Comparison of ENCODE assay signal across 1 cellular context in the genomic region with DNA sequence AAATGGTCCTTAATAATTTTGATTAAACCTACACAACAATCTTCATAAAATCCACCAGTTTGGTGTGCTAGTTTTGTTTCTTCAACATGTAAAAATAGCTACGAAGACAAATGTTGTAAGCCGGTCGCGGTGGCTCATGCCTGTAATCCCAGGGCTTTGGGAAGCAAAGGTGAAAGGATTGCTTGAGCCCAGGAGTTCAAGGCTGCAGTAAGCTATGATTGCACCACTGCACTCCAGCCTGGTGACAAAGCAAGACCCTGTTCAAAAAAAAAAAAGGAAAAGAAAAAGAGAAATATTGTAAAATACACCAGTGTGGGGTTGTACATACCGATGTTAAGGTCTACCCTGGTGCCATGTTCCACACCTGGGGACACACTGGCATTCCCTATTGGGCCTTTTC.
TF ChIP-seq lines count a peak whose summit lies in the region.

No MANE protein-coding gene starts in this region.

TF ChIP-seq in HepG2, 621 proteins besides CTCF, POLR2A, EP300 and RAD21 (continued from another document and continues in another):
- no peak for TF ChIP-seq GLI4 (CRISPR knock-in tag; IDR thresholded peaks at IDR 0.05; ENCODE audit: borderline replicate concordance)
- TF ChIP-seq, protein P1, sequence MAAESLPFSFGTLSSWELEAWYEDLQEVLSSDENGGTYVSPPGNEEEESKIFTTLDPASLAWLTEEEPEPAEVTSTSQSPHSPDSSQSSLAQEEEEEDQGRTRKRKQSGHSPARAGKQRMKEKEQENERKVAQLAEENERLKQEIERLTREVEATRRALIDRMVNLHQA (CRISPR knock-in tag; IDR thresholded peaks at IDR 0.05): no peak
- TF ChIP-seq SALL1 (CRISPR knock-in tag; IDR thresholded peaks at IDR 0.05): peak; percentile 84
- TF ChIP-seq NFE2L1 (CRISPR knock-in tag; IDR thresholded peaks at IDR 0.05; ENCODE audit: borderline replicate concordance): no peak
- TF ChIP-seq, protein P2, sequence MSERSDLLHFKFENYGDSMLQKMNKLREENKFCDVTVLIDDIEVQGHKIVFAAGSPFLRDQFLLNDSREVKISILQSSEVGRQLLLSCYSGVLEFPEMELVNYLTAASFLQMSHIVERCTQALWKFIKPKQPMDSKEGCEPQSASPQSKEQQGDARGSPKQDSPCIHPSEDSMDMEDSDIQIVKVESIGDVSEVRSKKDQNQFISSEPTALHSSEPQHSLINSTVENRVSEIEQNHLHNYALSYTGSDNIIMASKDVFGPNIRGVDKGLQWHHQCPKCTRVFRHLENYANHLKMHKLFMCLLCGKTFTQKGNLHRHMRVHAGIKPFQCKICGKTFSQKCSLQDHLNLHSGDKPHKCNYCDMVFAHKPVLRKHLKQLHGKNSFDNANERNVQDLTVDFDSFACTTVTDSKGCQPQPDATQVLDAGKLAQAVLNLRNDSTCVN (CRISPR knock-in tag; IDR thresholded peaks at IDR 0.05; ENCODE audit: borderline replicate concordance): no peak
- TF ChIP-seq, protein P3, sequence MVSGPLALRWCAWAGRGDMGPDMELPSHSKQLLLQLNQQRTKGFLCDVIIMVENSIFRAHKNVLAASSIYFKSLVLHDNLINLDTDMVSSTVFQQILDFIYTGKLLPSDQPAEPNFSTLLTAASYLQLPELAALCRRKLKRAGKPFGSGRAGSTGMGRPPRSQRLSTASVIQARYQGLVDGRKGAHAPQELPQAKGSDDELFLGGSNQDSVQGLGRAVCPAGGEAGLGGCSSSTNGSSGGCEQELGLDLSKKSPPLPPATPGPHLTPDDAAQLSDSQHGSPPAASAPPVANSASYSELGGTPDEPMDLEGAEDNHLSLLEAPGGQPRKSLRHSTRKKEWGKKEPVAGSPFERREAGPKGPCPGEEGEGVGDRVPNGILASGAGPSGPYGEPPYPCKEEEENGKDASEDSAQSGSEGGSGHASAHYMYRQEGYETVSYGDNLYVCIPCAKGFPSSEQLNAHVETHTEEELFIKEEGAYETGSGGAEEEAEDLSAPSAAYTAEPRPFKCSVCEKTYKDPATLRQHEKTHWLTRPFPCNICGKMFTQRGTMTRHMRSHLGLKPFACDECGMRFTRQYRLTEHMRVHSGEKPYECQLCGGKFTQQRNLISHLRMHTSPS (CRISPR knock-in tag; IDR thresholded peaks at IDR 0.05; ENCODE audit: low read depth): no peak
- TF ChIP-seq POLR2AphosphoS5 (IDR thresholded peaks at IDR 0.05; ENCODE audit: low read depth, low read length): no peak
- peak; percentile 54; the same call in 1 of the 2 replicates for TF ChIP-seq CREM (IDR thresholded peaks at IDR 0.05)
- no peak for TF ChIP-seq CREM (CRISPR knock-in tag; IDR thresholded peaks at IDR 0.05)
- no peak for TF ChIP-seq HOXA5 (CRISPR knock-in tag; IDR thresholded peaks at IDR 0.05)
- TF ChIP-seq, protein P4, sequence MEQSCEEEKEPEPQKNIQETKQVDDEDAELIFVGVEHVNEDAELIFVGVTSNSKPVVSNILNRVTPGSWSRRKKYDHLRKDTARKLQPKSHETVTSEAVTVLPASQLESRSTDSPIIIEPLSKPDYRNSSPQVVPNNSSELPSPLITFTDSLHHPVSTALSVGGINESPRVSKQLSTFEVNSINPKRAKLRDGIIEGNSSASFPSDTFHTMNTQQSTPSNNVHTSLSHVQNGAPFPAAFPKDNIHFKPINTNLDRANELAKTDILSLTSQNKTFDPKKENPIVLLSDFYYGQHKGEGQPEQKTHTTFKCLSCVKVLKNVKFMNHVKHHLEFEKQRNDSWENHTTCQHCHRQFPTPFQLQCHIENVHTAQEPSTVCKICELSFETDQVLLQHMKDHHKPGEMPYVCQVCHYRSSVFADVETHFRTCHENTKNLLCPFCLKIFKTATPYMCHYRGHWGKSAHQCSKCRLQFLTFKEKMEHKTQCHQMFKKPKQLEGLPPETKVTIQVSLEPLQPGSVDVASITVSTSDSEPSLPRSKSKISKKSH (CRISPR knock-in tag; IDR thresholded peaks at IDR 0.05; ENCODE audit: borderline replicate concordance): no peak
- TF ChIP-seq, protein P5, sequence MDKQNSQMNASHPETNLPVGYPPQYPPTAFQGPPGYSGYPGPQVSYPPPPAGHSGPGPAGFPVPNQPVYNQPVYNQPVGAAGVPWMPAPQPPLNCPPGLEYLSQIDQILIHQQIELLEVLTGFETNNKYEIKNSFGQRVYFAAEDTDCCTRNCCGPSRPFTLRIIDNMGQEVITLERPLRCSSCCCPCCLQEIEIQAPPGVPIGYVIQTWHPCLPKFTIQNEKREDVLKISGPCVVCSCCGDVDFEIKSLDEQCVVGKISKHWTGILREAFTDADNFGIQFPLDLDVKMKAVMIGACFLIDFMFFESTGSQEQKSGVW (CRISPR knock-in tag; IDR thresholded peaks at IDR 0.05; ENCODE audit: borderline replicate concordance): no peak
- TF ChIP-seq MYC (CRISPR knock-in tag; IDR thresholded peaks at IDR 0.05; ENCODE audit: borderline replicate concordance): no peak
- TF ChIP-seq ZNF737 (CRISPR knock-in tag; IDR thresholded peaks at IDR 0.05; ENCODE audit: borderline replicate concordance): no peak
- TF ChIP-seq, protein P6, sequence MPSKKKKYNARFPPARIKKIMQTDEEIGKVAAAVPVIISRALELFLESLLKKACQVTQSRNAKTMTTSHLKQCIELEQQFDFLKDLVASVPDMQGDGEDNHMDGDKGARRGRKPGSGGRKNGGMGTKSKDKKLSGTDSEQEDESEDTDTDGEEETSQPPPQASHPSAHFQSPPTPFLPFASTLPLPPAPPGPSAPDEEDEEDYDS (CRISPR knock-in tag; IDR thresholded peaks at IDR 0.05): no peak
- no peak for TF ChIP-seq ZNF552 (CRISPR knock-in tag; IDR thresholded peaks at IDR 0.05; ENCODE audit: borderline replicate concordance)
- no peak for TF ChIP-seq NFKB2 (CRISPR knock-in tag; IDR thresholded peaks at IDR 0.05; ENCODE audit: borderline replicate concordance)
- no peak for TF ChIP-seq IRX3 (CRISPR knock-in tag; IDR thresholded peaks at IDR 0.05; ENCODE audit: borderline replicate concordance, low read depth)
- TF ChIP-seq GZF1 (CRISPR knock-in tag; IDR thresholded peaks at IDR 0.05): no peak
- TF ChIP-seq ZNF557 (CRISPR knock-in tag; IDR thresholded peaks at IDR 0.05): no peak
- TF ChIP-seq FOXA1 (IDR thresholded peaks at IDR 0.05): no peak
- TF ChIP-seq FOXA1 (CRISPR knock-in tag; IDR thresholded peaks at IDR 0.05): no peak
- TF ChIP-seq, protein P7, sequence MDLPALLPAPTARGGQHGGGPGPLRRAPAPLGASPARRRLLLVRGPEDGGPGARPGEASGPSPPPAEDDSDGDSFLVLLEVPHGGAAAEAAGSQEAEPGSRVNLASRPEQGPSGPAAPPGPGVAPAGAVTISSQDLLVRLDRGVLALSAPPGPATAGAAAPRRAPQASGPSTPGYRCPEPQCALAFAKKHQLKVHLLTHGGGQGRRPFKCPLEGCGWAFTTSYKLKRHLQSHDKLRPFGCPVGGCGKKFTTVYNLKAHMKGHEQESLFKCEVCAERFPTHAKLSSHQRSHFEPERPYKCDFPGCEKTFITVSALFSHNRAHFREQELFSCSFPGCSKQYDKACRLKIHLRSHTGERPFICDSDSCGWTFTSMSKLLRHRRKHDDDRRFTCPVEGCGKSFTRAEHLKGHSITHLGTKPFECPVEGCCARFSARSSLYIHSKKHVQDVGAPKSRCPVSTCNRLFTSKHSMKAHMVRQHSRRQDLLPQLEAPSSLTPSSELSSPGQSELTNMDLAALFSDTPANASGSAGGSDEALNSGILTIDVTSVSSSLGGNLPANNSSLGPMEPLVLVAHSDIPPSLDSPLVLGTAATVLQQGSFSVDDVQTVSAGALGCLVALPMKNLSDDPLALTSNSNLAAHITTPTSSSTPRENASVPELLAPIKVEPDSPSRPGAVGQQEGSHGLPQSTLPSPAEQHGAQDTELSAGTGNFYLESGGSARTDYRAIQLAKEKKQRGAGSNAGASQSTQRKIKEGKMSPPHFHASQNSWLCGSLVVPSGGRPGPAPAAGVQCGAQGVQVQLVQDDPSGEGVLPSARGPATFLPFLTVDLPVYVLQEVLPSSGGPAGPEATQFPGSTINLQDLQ (CRISPR knock-in tag; IDR thresholded peaks at IDR 0.05): 0 out of 2 replicates have a peak, but pooled peaks have one; percentile 42
- TF ChIP-seq, protein P8, sequence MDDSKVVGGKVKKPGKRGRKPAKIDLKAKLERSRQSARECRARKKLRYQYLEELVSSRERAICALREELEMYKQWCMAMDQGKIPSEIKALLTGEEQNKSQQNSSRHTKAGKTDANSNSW (CRISPR knock-in tag; IDR thresholded peaks at IDR 0.05; ENCODE audit: borderline replicate concordance): no peak
- TF ChIP-seq, protein P9, sequence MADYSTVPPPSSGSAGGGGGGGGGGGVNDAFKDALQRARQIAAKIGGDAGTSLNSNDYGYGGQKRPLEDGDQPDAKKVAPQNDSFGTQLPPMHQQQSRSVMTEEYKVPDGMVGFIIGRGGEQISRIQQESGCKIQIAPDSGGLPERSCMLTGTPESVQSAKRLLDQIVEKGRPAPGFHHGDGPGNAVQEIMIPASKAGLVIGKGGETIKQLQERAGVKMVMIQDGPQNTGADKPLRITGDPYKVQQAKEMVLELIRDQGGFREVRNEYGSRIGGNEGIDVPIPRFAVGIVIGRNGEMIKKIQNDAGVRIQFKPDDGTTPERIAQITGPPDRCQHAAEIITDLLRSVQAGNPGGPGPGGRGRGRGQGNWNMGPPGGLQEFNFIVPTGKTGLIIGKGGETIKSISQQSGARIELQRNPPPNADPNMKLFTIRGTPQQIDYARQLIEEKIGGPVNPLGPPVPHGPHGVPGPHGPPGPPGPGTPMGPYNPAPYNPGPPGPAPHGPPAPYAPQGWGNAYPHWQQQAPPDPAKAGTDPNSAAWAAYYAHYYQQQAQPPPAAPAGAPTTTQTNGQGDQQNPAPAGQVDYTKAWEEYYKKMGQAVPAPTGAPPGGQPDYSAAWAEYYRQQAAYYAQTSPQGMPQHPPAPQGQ (CRISPR knock-in tag; IDR thresholded peaks at IDR 0.05; ENCODE audit: borderline replicate concordance): no peak
- no peak for TF ChIP-seq ZNF567 (CRISPR knock-in tag; IDR thresholded peaks at IDR 0.05; ENCODE audit: borderline replicate concordance)
- no peak for TF ChIP-seq WIZ (CRISPR knock-in tag; IDR thresholded peaks at IDR 0.05)
- TF ChIP-seq ZNF335 (CRISPR knock-in tag; IDR thresholded peaks at IDR 0.05): no peak
- no peak for TF ChIP-seq ZNF724P (CRISPR knock-in tag; IDR thresholded peaks at IDR 0.05; ENCODE audit: borderline replicate concordance)
- TF ChIP-seq ZNF547 (CRISPR knock-in tag; IDR thresholded peaks at IDR 0.05): no peak
- no peak for TF ChIP-seq ZNF569 (CRISPR knock-in tag; IDR thresholded peaks at IDR 0.05; ENCODE audit: borderline replicate concordance)
- no peak for TF ChIP-seq AHR (CRISPR knock-in tag; IDR thresholded peaks at IDR 0.05)
- no peak for TF ChIP-seq ERF (CRISPR knock-in tag; IDR thresholded peaks at IDR 0.05)
- no peak for TF ChIP-seq ZZZ3 (CRISPR knock-in tag; IDR thresholded peaks at IDR 0.05; ENCODE audit: borderline replicate concordance)
- TF ChIP-seq ZC3H13 (CRISPR knock-in tag; IDR thresholded peaks at IDR 0.05): no peak
- TF ChIP-seq ZNF260 (CRISPR knock-in tag; IDR thresholded peaks at IDR 0.05; ENCODE audit: borderline replicate concordance, low read depth): no peak
- TF ChIP-seq, protein P10, sequence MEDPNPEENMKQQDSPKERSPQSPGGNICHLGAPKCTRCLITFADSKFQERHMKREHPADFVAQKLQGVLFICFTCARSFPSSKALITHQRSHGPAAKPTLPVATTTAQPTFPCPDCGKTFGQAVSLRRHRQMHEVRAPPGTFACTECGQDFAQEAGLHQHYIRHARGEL (CRISPR knock-in tag; IDR thresholded peaks at IDR 0.05): no peak
- TF ChIP-seq, protein P11, sequence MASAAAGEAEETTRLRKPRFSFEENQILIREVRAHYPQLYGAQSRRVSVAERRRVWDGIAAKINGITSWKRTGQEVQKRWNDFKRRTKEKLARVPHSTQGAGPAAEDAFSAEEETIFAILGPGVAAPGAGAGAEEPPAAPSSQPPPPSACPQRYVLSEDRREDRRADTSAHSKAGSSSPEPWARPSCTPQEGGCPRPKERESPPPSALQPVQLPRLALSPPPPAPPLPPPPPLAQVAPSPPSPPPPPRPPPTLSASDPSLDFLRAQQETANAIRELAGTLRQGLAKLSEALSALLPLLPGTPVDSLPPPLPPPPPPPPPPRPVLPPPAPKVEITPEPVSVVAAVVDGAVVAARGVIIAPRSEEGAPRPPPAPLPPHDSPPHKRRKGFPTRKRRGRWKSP (CRISPR knock-in tag; IDR thresholded peaks at IDR 0.05): no peak
- TF ChIP-seq, protein P12, sequence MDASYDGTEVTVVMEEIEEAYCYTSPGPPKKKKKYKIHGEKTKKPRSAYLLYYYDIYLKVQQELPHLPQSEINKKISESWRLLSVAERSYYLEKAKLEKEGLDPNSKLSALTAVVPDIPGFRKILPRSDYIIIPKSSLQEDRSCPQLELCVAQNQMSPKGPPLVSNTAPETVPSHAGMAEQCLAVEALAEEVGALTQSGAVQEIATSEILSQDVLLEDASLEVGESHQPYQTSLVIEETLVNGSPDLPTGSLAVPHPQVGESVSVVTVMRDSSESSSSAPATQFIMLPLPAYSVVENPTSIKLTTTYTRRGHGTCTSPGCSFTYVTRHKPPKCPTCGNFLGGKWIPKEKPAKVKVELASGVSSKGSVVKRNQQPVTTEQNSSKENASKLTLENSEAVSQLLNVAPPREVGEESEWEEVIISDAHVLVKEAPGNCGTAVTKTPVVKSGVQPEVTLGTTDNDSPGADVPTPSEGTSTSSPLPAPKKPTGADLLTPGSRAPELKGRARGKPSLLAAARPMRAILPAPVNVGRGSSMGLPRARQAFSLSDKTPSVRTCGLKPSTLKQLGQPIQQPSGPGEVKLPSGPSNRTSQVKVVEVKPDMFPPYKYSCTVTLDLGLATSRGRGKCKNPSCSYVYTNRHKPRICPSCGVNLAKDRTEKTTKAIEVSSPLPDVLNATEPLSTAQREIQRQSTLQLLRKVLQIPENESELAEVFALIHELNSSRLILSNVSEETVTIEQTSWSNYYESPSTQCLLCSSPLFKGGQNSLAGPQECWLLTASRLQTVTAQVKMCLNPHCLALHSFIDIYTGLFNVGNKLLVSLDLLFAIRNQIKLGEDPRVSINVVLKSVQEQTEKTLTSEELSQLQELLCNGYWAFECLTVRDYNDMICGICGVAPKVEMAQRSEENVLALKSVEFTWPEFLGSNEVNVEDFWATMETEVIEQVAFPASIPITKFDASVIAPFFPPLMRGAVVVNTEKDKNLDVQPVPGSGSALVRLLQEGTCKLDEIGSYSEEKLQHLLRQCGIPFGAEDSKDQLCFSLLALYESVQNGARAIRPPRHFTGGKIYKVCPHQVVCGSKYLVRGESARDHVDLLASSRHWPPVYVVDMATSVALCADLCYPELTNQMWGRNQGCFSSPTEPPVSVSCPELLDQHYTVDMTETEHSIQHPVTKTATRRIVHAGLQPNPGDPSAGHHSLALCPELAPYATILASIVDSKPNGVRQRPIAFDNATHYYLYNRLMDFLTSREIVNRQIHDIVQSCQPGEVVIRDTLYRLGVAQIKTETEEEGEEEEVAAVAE (CRISPR knock-in tag; IDR thresholded peaks at IDR 0.05; ENCODE audit: borderline replicate concordance): no peak
- peak; percentile 40; the same call in 1 of the 2 replicates for TF ChIP-seq HDAC1 (CRISPR knock-in tag; IDR thresholded peaks at IDR 0.05)
- TF ChIP-seq ZMYM4 (CRISPR knock-in tag; IDR thresholded peaks at IDR 0.05): peak; percentile 43; the same call in 1 of the 2 replicates
- TF ChIP-seq MEIS2 (CRISPR knock-in tag; IDR thresholded peaks at IDR 0.05): no peak
- TF ChIP-seq, protein P13, sequence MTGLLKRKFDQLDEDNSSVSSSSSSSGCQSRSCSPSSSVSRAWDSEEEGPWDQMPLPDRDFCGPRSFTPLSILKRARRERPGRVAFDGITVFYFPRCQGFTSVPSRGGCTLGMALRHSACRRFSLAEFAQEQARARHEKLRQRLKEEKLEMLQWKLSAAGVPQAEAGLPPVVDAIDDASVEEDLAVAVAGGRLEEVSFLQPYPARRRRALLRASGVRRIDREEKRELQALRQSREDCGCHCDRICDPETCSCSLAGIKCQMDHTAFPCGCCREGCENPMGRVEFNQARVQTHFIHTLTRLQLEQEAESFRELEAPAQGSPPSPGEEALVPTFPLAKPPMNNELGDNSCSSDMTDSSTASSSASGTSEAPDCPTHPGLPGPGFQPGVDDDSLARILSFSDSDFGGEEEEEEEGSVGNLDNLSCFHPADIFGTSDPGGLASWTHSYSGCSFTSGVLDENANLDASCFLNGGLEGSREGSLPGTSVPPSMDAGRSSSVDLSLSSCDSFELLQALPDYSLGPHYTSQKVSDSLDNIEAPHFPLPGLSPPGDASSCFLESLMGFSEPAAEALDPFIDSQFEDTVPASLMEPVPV (CRISPR knock-in tag; IDR thresholded peaks at IDR 0.05): no peak
- TF ChIP-seq ZNF343 (CRISPR knock-in tag; IDR thresholded peaks at IDR 0.05): no peak
